20 cellular contexts compared by ENCODE assay signal in genomic region chr20:46028772-46029371, GRCh38. TPM values are rescaled to one million over a fixed set of nuclear protein-coding genes. Genes with fewer than 3 reads are reported as not detected.
DNase-seq lines count a peak whose midpoint lies in the region; ATAC-seq, FAIRE-seq and TF ChIP-seq lines count a peak whose summit lies in the region.
"Had no signal": no experiment of that assay in that cellular context is flagged by ENCODE, and none has a peak within 500 bp of the region (broad histone marks: within the 10 kb centered on the region; RNA-seq: fewer than 3 reads in every experiment).

Gene SLC12A5 (plus strand): TSS chr20:46029215. CDS start chr20:46029345, 130 bp downstream.

- DNase-seq in HepG2 (ENCODE audit: low spot score) (no peak), right lobe of liver (no peak), cerebellum (ENCODE audit: low spot score) (peak; percentile 80), GM03348 (ENCODE audit: low spot score) (no peak), DMS53 treated with DMSO at 0.1 percent for 48 hours (lab: John Stamatoyannopoulos, UW; ENCODE audit: unreplicated experiment) (no peak), PC-9 (no peak), NAMALWA (ENCODE audit: low spot score) (no peak)
- DNase-seq: activated CD4-positive, CD25-positive, alpha-beta regulatory T cell treated with anti-CD3 and anti-CD28 coated beads, Interleukin-2, amount 50 U/mL, for 72 hours; activated CD8-positive, alpha-beta memory T cell treated with anti-CD3 and anti-CD28 coated beads for 24 hours; activated naive CD4-positive, alpha-beta T cell treated with Interleukin-2 at 50 U/mL for 16 hours; activated T-cell treated with anti-CD3 and anti-CD28 coated beads, Interleukin-2, amount 50 U/mL, for 4 hours; effector memory CD8-positive, alpha-beta T cell; NCI-H1105; NCI-H2107; stimulated activated CD8-positive, alpha-beta memory T cell treated with anti-CD3 and anti-CD28 coated beads, Interleukin-4, amount 100 ng/mL, for 48 hours; uterus had no signal

- intact Hi-C loops in HepG2 (cut with micrococcal nuclease; ENCODE audit: unreplicated experiment) (no loop called here), right lobe of liver (cut with DNase I) (loop anchor here (10.0 kb wide), 2 partner anchors 46 to 146 kb away; no protein-coding TSS in a partner anchor), PC-9 (cut with micrococcal nuclease; ENCODE audit: unreplicated experiment) (no loop called here)

- peaks cover 7 to 32% of the 10 kb centered on the region in 2 experiments for H3K27me3 ChIP-seq in HepG2 (ENCODE audit: control insufficient read depth in 1 of 2, insufficient read depth in 2 of 2, low read length in 2 of 2)
- H3K27me3 ChIP-seq in right lobe of liver: peaks cover 10 to 15% of the 10 kb centered on the region in 2 donors
- peaks cover 11% of the 10 kb centered on the region for H3K27me3 ChIP-seq in neural cell (ENCODE audit: insufficient read depth, low read depth, low read length)
- H3K27me3 ChIP-seq in PC-9 (ENCODE audit: insufficient read depth, low read depth): peaks cover 35% of the 10 kb centered on the region

- in situ Hi-C loops in HepG2 (cut with HindIII; ENCODE audit: extremely low pct_ligation_motif_present, low pct_unique_long_range_greater_than_20kb): loop anchor here (10.0 kb wide), 1 partner anchor 146 kb away; no protein-coding TSS in a partner anchor

- ATAC-seq in HepG2 (no peak; the same call in 2 of the 3 replicates), right lobe of liver (no peak)
- ATAC-seq: activated T-cell treated with anti-CD3 and anti-CD28 coated beads, Interleukin-2, amount 50 U/mL, for 4 hours; effector memory CD8-positive, alpha-beta T cell had no signal

- FAIRE-seq in HepG2 (lab: Jason Lieb, UNC): no peak

- 64% methylated on average over 56 of the region's 56 CpGs for WGBS in HepG2 (ENCODE audit: low lambda C conversion rate)
- 11% methylated on average over 27 of the region's 56 CpGs for WGBS in right lobe of liver (ENCODE audit: insufficient coverage, low coverage, low lambda C conversion rate, missing lambda C conversion rate)

- no peaks in the 10 kb centered on the region for H3K36me3 ChIP-seq in HepG2 (replicated peaks in 1 of 2; ENCODE audit: control insufficient read depth in 1 of 2, insufficient read depth in 2 of 2, low read length in 2 of 2)
- no peaks in the 10 kb centered on the region for H3K36me3 ChIP-seq in right lobe of liver
- no peaks in the 10 kb centered on the region for H3K36me3 ChIP-seq in neural cell (ENCODE audit: insufficient read depth, low read length)
- no peaks in the 10 kb centered on the region for H3K36me3 ChIP-seq in PC-9 (ENCODE audit: low read depth)
- H3K36me3 ChIP-seq: neutrophil, right atrium auricular region, uterus had no signal

- TF ChIP-seq POLR2A in HepG2 (IDR thresholded peaks at IDR 0.05; ENCODE audit: insufficient read depth in 1 of 2, low read depth in 2 of 2, low read length in 2 of 2) (no peak), right lobe of liver (IDR thresholded peaks at IDR 0.05) (no peak)

- H3F3A ChIP-seq in neural cell (ENCODE audit: insufficient read depth, low read length, poor library complexity, severe bottlenecking) (no peaks in the 10 kb centered on the region), PC-9 (ENCODE audit: insufficient read depth, low read depth) (no peaks in the 10 kb centered on the region)

- H3K27ac ChIP-seq in HepG2 (ENCODE audit: extremely low read length, insufficient read depth, low read length) (no peak within 1 kb of the TSS), right lobe of liver (no peak within 1 kb of the TSS), neural cell (ENCODE audit: low read length) (peak within 1 kb of the TSS; percentile 92), PC-9 (no peak within 1 kb of the TSS)
- H3K27ac ChIP-seq: neutrophil, right atrium auricular region, uterus had no signal

- H4K20me1 ChIP-seq in HepG2 (ENCODE audit: insufficient read depth, low read length): peaks cover 31% of the 10 kb centered on the region
- H4K20me1 ChIP-seq in neural cell (ENCODE audit: insufficient read depth): no peaks in the 10 kb centered on the region
- peaks cover 24% of the 10 kb centered on the region for H4K20me1 ChIP-seq in PC-9 (ENCODE audit: insufficient read depth)

- H3K9ac ChIP-seq in HepG2 (ENCODE audit: insufficient read depth, low read depth, low read length): no peak within 1 kb of the TSS
- peak within 1 kb of the TSS; percentile 87 for H3K9ac ChIP-seq in neural cell (ENCODE audit: low read length)

- CTCF ChIA-PET in HepG2 (lab: Yijun Ruan, JAX; ENCODE audit: low intra/inter-chr PET ratio, low total read pairs): no interaction called here
- CTCF ChIA-PET in PC-9 (lab: Charles Lee): no interaction called here

- TF ChIP-seq RAD21 in HepG2 (CRISPR knock-in tag; IDR thresholded peaks at IDR 0.05): no peak
- TF ChIP-seq RAD21 in neural cell (conservative IDR thresholded peaks at IDR 0.05): peak; percentile 30

- H3K79me2 ChIP-seq in HepG2 (ENCODE audit: insufficient read depth, low read length) (no peaks in the 10 kb centered on the region), neural cell (replicated peaks; ENCODE audit: insufficient read depth, low read length) (peaks cover 60% of the 10 kb centered on the region), PC-9 (ENCODE audit: low read depth) (no peaks in the 10 kb centered on the region)

- TF ChIP-seq CTCF in HepG2 (CRISPR knock-in tag; IDR thresholded peaks at IDR 0.05) (no peak), right lobe of liver (IDR thresholded peaks at IDR 0.05) (no peak), neural cell (IDR thresholded peaks at IDR 0.05; ENCODE audit: poor library complexity, severe bottlenecking) (no peak), PC-9 (conservative IDR thresholded peaks at IDR 0.05) (no peak)

- H3K9me3 ChIP-seq in HepG2 (ENCODE audit: low read length): no peaks in the 10 kb centered on the region
- no peaks in the 10 kb centered on the region for H3K9me3 ChIP-seq in right lobe of liver
- no peaks in the 10 kb centered on the region for H3K9me3 ChIP-seq in neural cell (ENCODE audit: low read length)
- no peaks in the 10 kb centered on the region for H3K9me3 ChIP-seq in PC-9 (ENCODE audit: insufficient read depth, low read depth)
- H3K9me3 ChIP-seq: neutrophil, right atrium auricular region, uterus had no signal

- TF ChIP-seq EP300 in HepG2 (IDR thresholded peaks at IDR 0.05; ENCODE audit: low read depth in 2 of 2, low read length in 2 of 2) (no peak), HepG2 (CRISPR knock-in tag; IDR thresholded peaks at IDR 0.05; ENCODE audit: borderline replicate concordance) (no peak), neural cell (conservative IDR thresholded peaks at IDR 0.05; ENCODE audit: poor library complexity, severe bottlenecking) (no peak)

- no peak within 1 kb of the TSS for H3K4me2 ChIP-seq in HepG2 (ENCODE audit: low read depth, low read length)
- H3K4me2 ChIP-seq in neural cell (ENCODE audit: low read length): peak within 1 kb of the TSS; percentile 51
- no peak within 1 kb of the TSS for H3K4me2 ChIP-seq in PC-9

- no peak within 1 kb of the TSS for H3K4me3 ChIP-seq in HepG2 (replicated peaks in 1 of 3; ENCODE audit: insufficient read depth in 1 of 3, low read depth in 2 of 3, low read length in 3 of 3)
- H3K4me3 ChIP-seq in right lobe of liver: no peak within 1 kb of the TSS
- peak within 1 kb of the TSS; percentile 86 for H3K4me3 ChIP-seq in neural cell (ENCODE audit: low read length)
- no peak within 1 kb of the TSS for H3K4me3 ChIP-seq in PC-9
- H3K4me3 ChIP-seq: right atrium auricular region, uterus had no signal

- H3K9me2 ChIP-seq in neural cell (ENCODE audit: insufficient read depth, low read length) (no peaks in the 10 kb centered on the region), PC-9 (ENCODE audit: insufficient read depth) (no peaks in the 10 kb centered on the region)

- BruUV-seq in HepG2 (replicated peaks; lab: Mats Ljungman, UMichigan) (no TSS peak), PC-9 (replicated peaks; lab: Mats Ljungman, UMichigan) (no TSS peak)

- POLR2A ChIA-PET in HepG2 (lab: Yijun Ruan, JAX) (no interaction called here), PC-9 (lab: Charles Lee; ENCODE audit: unreplicated experiment) (no interaction called here)

- H3K4me1 ChIP-seq in HepG2 (ENCODE audit: insufficient read depth, low read length) (no peaks in the 10 kb centered on the region), right lobe of liver (no peaks in the 10 kb centered on the region), PC-9 (replicated peaks; ENCODE audit: insufficient read depth) (no peaks in the 10 kb centered on the region)

- H2AFZ ChIP-seq in HepG2 (ENCODE audit: low read length): no peak within 1 kb of the TSS
- H2AFZ ChIP-seq in neural cell (ENCODE audit: low read depth, low read length): no peak within 1 kb of the TSS
- H2AFZ ChIP-seq in PC-9: no peak within 1 kb of the TSS

TF ChIP-seq in HepG2, 621 proteins besides CTCF, POLR2A, EP300 and RAD21 (continues in another document):
- TF ChIP-seq ZSCAN30 (CRISPR knock-in tag; IDR thresholded peaks at IDR 0.05): no peak

RNA-seq across cellular contexts. Expression of gene SLC12A5, which starts in this region (rescaled TPM):
- 5.3 and 5.4 TPM in 2 replicates for total RNA-seq in HepG2 (2016; rRNA removed; fragmentation: Illumina TruSeq; extraction: Trizol)
- 2.8 and 4.0 TPM in 2 replicates for total RNA-seq in HepG2 (2016; cell fraction: cytosol; rRNA removed; fragmentation: Illumina TruSeq; extraction: Trizol; ENCODE audit: low read depth)
- 4.2 and 4.4 TPM in 2 replicates for total RNA-seq in HepG2 (2016; cell fraction: insoluble cytoplasmic fraction; rRNA removed; fragmentation: Illumina TruSeq; extraction: Trizol)
- total RNA-seq in HepG2 (2016; cell fraction: membrane; rRNA removed; fragmentation: Illumina TruSeq; extraction: Trizol): 3.5 and 4.1 TPM in 2 replicates
- total RNA-seq in HepG2 (2016; cell fraction: nucleus; rRNA removed; fragmentation: Illumina TruSeq; extraction: Trizol): 3.0 and 3.9 TPM in 2 replicates
- polyA plus RNA-seq in HepG2 (2011; rRNA removed): 4.3 and 5.6 TPM in 2 replicates
- polyA plus RNA-seq in HepG2 (2011; cell fraction: cytosol; rRNA removed): 4.5 and 6.3 TPM in 2 replicates
- 6.0 and 6.2 TPM in 2 replicates for polyA plus RNA-seq in HepG2 (2011; cell fraction: nucleus; rRNA removed)
- 12.9 and 15.9 TPM in 2 replicates for polyA plus RNA-seq in HepG2 (2012)
- 27.8 and 30.6 TPM in 2 replicates for polyA plus RNA-seq in HepG2 (2016; cell fraction: cytosol; fragmentation: Illumina TruSeq; extraction: Trizol; ENCODE audit: low read depth)
- 18.0 and 19.7 TPM in 2 replicates for polyA plus RNA-seq in HepG2 (2016; cell fraction: insoluble cytoplasmic fraction; fragmentation: Illumina TruSeq; extraction: Trizol; ENCODE audit: low read depth)
- 33.5 and 42.8 TPM in 2 replicates for polyA plus RNA-seq in HepG2 (2016; cell fraction: membrane; fragmentation: Illumina TruSeq; extraction: Trizol; ENCODE audit: low read depth)
- 14.1 and 18.5 TPM in 2 replicates for polyA plus RNA-seq in HepG2 (2016; cell fraction: nucleus; fragmentation: Illumina TruSeq; extraction: Trizol; ENCODE audit: insufficient read depth, low read depth)
- polyA minus RNA-seq in HepG2 (2011; rRNA and poly(A)+ RNA removed; ENCODE audit: low replicate concordance): 2.3 and 2.5 TPM in 2 replicates
- polyA minus RNA-seq in HepG2 (2011; cell fraction: cytosol; rRNA and poly(A)+ RNA removed): 1.7 and 1.8 TPM in 2 replicates
- polyA minus RNA-seq in HepG2 (2011; cell fraction: nucleus; rRNA and poly(A)+ RNA removed): 3.5 and 3.7 TPM in 2 replicates
- under 1 TPM in 3 of 6 experiments, not detected in 3; 0.32 to 0.91 (median 0.64) TPM for total RNA-seq in right lobe of liver
- 26.0 TPM for total RNA-seq in cerebellum
- polyA plus RNA-seq in neural cell: 53.1 and 74.4 TPM in 2 replicates
- 68.2 and 69.4 TPM in 2 replicates for polyA minus RNA-seq in neural cell
- 6.0 and 8.7 TPM in 2 replicates for total RNA-seq in PC-9 (2021)
- total RNA-seq: activated T-cell treated with anti-CD3 and anti-CD28 coated beads, Interleukin-2, amount 50 U/mL, for 4 hours; right atrium auricular region had no signal
- polyA plus RNA-seq: CD14-positive monocyte had no signal

Comparison
In these comparisons a context has a peak if more than half of its experiments do, and no peak if none do; other contexts are left out.
1. intact Hi-C loops: an anchor here in right lobe of liver (10.0 kb wide); none called in HepG2 and PC-9.